8 cellular contexts compared by ENCODE assay signal in the genomic region with DNA sequence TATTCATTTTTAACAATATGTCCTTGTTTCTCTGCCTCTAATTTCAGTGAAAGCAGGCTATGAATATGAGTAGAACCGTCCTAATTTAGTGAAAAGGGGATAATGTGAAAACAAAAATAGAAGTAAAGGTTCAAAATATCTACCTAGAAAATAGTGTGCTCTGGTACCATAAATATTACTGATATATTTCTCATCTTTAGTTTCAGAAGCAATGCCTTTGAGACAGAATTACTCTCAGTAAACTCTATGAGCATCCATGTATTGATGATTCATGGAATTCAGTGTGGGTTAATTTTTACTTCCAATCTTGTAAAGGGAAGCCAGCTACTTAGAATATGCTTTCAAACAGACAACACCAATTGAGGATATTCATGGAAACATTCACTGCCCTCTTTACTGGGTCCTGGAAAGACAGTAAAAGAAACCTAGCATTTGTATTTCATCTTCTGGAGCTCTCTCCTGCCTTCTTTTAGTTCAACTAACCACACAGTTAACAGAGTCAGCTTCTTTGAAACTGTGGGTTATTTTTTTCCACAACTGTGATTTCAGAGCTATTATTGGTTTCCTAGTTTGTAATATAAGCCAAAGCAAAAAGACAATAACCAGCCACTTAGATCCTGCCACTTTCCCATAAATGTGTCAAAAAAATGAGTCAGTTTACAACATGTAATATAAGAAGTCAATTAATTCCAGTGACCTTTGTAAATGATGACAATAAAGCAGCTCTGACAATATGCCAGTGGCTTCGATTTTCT. TPM values are rescaled to one million over a fixed set of nuclear protein-coding genes. Genes with fewer than 3 reads are reported as not detected.
DNase-seq lines count a peak whose midpoint lies in the region; ATAC-seq and TF ChIP-seq lines count a peak whose summit lies in the region.

No MANE protein-coding gene starts in this region.

- H3K4me3 Mint-ChIP-seq in progenitor cell of endocrine pancreas (ENCODE audit: low read depth) = no peak overlapping the region

- H3K27me3 Mint-ChIP-seq in progenitor cell of endocrine pancreas = no peaks in the 10 kb centered on the region

- H3K27ac Mint-ChIP-seq in progenitor cell of endocrine pancreas = no peak overlapping the region

- H3K36me3 ChIP-seq in HEK293 (ENCODE audit: control insufficient read depth in 2 of 2, insufficient read depth in 1 of 2, low read length in 2 of 2) (no peaks in the 10 kb centered on the region), lower lobe of right lung (no peaks in the 10 kb centered on the region)

- H3K4me1 Mint-ChIP-seq in progenitor cell of endocrine pancreas (ENCODE audit: low read depth) = peaks cover 36% of the 10 kb centered on the region

- H3K36me3 Mint-ChIP-seq in progenitor cell of endocrine pancreas (ENCODE audit: insufficient read depth) = no peaks in the 10 kb centered on the region

- ATAC-seq in GM18502 (IDR thresholded peaks at IDR 0.05; ENCODE audit: poor library complexity, unreplicated experiment) = peak; percentile 57
- no peak for ATAC-seq in lower lobe of right lung
- no peak for ATAC-seq in HG03280 (IDR thresholded peaks at IDR 0.05; ENCODE audit: unreplicated experiment)
- ATAC-seq in HG03139 (IDR thresholded peaks at IDR 0.05; ENCODE audit: unreplicated experiment) = no peak

- H3K4me1 ChIP-seq in HEK293 (ENCODE audit: control insufficient read depth, insufficient read depth, low read length) (peaks cover 8% of the 10 kb centered on the region; the same call in 1 of the 2 replicates), lower lobe of right lung (peaks cover 5% of the 10 kb centered on the region)

- POLR2A ChIA-PET in HEK293 (lab: Yijun Ruan, JAX) = no interaction called here

- intact Hi-C loops in lower lobe of right lung (cut with DNase I) = no loop called here

- H3K27me3 ChIP-seq in lower lobe of right lung (ENCODE audit: low read depth) = no peaks in the 10 kb centered on the region

- CTCF ChIA-PET in HEK293 (lab: Yijun Ruan, JAX) = interaction anchor here (0.6 kb wide), 1 partner anchor 76 kb away, joined by 3 read pairs; no protein-coding TSS in a partner anchor

- DNase-seq in NCI-H748 treated with DMSO at 0.1 percent for 48 hours (lab: John Stamatoyannopoulos, UW) = peak; percentile 60
- DNase-seq in lower lobe of right lung = no peak
- DNase-seq in HK-2 (ENCODE audit: unreplicated experiment) = no peak
- DNase-seq in progenitor cell of endocrine pancreas (ENCODE audit: low spot score, unreplicated experiment) = no peak

- TF ChIP-seq CTCF in HEK293 (tag by site-specific recombination; IDR thresholded peaks at IDR 0.05) (no peak), lower lobe of right lung (IDR thresholded peaks at IDR 0.05) (no peak), progenitor cell of endocrine pancreas (IDR thresholded peaks at IDR 0.05; ENCODE audit: unreplicated experiment) (no peak)

- no peaks in the 10 kb centered on the region for H3K9me3 Mint-ChIP-seq in progenitor cell of endocrine pancreas (ENCODE audit: low read depth)

- H3K4me3 ChIP-seq in HEK293 (ENCODE audit: low read depth, low read length) (no peak overlapping the region), lower lobe of right lung (peak overlapping the region; percentile 43)

- no peaks in the 10 kb centered on the region for H3K9me3 ChIP-seq in HEK293 (ENCODE audit: control insufficient read depth, insufficient read depth, low read depth, low read length)
- H3K9me3 ChIP-seq in lower lobe of right lung = no peaks in the 10 kb centered on the region

- H3K27ac ChIP-seq in HEK293 (ENCODE audit: extremely low read depth, low read depth, low read length) (no peak overlapping the region), lower lobe of right lung (peak overlapping the region; percentile 21)

TF ChIP-seq in HEK293, 187 proteins besides CTCF, POLR2A, EP300 and RAD21 (continues in another document):
- TF ChIP-seq ZNF510 (tag by site-specific recombination; IDR thresholded peaks at IDR 0.05; ENCODE audit: insufficient replicate concordance) = peak; percentile 7
- TF ChIP-seq, protein P1, sequence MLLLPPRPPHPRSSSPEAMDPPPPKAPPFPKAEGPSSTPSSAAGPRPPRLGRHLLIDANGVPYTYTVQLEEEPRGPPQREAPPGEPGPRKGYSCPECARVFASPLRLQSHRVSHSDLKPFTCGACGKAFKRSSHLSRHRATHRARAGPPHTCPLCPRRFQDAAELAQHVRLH (tag by site-specific recombination; IDR thresholded peaks at IDR 0.05) = peak; percentile 69; the same call in 1 of the 2 replicates
- peak; percentile 58; the same call in 1 of the 2 replicates for TF ChIP-seq GLI2 (tag by site-specific recombination; IDR thresholded peaks at IDR 0.05; ENCODE audit: borderline replicate concordance, low read depth)
- no peak for TF ChIP-seq RBAK (tag by site-specific recombination; IDR thresholded peaks at IDR 0.05)
- TF ChIP-seq ZFP69B (tag by site-specific recombination; IDR thresholded peaks at IDR 0.05) = 0 out of 2 replicates have a peak, but pooled peaks have one; percentile 47
- TF ChIP-seq KLF9 (tag by site-specific recombination; IDR thresholded peaks at IDR 0.05; ENCODE audit: low read depth) = no peak
- TF ChIP-seq BCL11A (tag by site-specific recombination; IDR thresholded peaks at IDR 0.05; ENCODE audit: low read depth) = peak; percentile 96
- TF ChIP-seq IKZF3 (tag by site-specific recombination; IDR thresholded peaks at IDR 0.05) = peak; percentile 85
- peak; percentile 97 for TF ChIP-seq ZNF843 (tag by site-specific recombination; IDR thresholded peaks at IDR 0.05)
- no peak for TF ChIP-seq ZBTB17 (tag by site-specific recombination; IDR thresholded peaks at IDR 0.05)
- TF ChIP-seq, protein P2, sequence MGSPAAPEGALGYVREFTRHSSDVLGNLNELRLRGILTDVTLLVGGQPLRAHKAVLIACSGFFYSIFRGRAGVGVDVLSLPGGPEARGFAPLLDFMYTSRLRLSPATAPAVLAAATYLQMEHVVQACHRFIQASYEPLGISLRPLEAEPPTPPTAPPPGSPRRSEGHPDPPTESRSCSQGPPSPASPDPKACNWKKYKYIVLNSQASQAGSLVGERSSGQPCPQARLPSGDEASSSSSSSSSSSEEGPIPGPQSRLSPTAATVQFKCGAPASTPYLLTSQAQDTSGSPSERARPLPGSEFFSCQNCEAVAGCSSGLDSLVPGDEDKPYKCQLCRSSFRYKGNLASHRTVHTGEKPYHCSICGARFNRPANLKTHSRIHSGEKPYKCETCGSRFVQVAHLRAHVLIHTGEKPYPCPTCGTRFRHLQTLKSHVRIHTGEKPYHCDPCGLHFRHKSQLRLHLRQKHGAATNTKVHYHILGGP (tag by site-specific recombination; IDR thresholded peaks at IDR 0.05) = peak; percentile 55; the same call in 1 of the 2 replicates
- peak; percentile 81; the same call in 1 of the 2 replicates for TF ChIP-seq GFI1B (tag by site-specific recombination; IDR thresholded peaks at IDR 0.05)
- TF ChIP-seq, protein P3, sequence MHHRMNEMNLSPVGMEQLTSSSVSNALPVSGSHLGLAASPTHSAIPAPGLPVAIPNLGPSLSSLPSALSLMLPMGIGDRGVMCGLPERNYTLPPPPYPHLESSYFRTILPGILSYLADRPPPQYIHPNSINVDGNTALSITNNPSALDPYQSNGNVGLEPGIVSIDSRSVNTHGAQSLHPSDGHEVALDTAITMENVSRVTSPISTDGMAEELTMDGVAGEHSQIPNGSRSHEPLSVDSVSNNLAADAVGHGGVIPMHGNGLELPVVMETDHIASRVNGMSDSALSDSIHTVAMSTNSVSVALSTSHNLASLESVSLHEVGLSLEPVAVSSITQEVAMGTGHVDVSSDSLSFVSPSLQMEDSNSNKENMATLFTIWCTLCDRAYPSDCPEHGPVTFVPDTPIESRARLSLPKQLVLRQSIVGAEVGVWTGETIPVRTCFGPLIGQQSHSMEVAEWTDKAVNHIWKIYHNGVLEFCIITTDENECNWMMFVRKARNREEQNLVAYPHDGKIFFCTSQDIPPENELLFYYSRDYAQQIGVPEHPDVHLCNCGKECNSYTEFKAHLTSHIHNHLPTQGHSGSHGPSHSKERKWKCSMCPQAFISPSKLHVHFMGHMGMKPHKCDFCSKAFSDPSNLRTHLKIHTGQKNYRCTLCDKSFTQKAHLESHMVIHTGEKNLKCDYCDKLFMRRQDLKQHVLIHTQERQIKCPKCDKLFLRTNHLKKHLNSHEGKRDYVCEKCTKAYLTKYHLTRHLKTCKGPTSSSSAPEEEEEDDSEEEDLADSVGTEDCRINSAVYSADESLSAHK (tag by site-specific recombination; IDR thresholded peaks at IDR 0.05) = peak; percentile 86
- TF ChIP-seq, protein P4, sequence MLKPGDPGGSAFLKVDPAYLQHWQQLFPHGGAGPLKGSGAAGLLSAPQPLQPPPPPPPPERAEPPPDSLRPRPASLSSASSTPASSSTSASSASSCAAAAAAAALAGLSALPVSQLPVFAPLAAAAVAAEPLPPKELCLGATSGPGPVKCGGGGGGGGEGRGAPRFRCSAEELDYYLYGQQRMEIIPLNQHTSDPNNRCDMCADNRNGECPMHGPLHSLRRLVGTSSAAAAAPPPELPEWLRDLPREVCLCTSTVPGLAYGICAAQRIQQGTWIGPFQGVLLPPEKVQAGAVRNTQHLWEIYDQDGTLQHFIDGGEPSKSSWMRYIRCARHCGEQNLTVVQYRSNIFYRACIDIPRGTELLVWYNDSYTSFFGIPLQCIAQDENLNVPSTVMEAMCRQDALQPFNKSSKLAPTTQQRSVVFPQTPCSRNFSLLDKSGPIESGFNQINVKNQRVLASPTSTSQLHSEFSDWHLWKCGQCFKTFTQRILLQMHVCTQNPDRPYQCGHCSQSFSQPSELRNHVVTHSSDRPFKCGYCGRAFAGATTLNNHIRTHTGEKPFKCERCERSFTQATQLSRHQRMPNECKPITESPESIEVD (tag by site-specific recombination; IDR thresholded peaks at IDR 0.05) = peak; percentile 97
- TF ChIP-seq, protein P5, sequence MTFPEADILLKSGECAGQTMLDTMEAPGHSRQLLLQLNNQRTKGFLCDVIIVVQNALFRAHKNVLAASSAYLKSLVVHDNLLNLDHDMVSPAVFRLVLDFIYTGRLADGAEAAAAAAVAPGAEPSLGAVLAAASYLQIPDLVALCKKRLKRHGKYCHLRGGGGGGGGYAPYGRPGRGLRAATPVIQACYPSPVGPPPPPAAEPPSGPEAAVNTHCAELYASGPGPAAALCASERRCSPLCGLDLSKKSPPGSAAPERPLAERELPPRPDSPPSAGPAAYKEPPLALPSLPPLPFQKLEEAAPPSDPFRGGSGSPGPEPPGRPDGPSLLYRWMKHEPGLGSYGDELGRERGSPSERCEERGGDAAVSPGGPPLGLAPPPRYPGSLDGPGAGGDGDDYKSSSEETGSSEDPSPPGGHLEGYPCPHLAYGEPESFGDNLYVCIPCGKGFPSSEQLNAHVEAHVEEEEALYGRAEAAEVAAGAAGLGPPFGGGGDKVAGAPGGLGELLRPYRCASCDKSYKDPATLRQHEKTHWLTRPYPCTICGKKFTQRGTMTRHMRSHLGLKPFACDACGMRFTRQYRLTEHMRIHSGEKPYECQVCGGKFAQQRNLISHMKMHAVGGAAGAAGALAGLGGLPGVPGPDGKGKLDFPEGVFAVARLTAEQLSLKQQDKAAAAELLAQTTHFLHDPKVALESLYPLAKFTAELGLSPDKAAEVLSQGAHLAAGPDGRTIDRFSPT (tag by site-specific recombination; IDR thresholded peaks at IDR 0.05) = peak; percentile 85
- no peak for TF ChIP-seq ZNF548 (tag by site-specific recombination; IDR thresholded peaks at IDR 0.05)

RNA-seq across cellular contexts. Expression of gene LRRN3, which starts 1.7 kb away (rescaled TPM):
- total RNA-seq in lower lobe of right lung = 6.1 TPM
- total RNA-seq in progenitor cell of endocrine pancreas = 1.6 and 1.7 TPM in 2 replicates
